ENCODE assay signal across 1 cellular context in the genomic region with DNA sequence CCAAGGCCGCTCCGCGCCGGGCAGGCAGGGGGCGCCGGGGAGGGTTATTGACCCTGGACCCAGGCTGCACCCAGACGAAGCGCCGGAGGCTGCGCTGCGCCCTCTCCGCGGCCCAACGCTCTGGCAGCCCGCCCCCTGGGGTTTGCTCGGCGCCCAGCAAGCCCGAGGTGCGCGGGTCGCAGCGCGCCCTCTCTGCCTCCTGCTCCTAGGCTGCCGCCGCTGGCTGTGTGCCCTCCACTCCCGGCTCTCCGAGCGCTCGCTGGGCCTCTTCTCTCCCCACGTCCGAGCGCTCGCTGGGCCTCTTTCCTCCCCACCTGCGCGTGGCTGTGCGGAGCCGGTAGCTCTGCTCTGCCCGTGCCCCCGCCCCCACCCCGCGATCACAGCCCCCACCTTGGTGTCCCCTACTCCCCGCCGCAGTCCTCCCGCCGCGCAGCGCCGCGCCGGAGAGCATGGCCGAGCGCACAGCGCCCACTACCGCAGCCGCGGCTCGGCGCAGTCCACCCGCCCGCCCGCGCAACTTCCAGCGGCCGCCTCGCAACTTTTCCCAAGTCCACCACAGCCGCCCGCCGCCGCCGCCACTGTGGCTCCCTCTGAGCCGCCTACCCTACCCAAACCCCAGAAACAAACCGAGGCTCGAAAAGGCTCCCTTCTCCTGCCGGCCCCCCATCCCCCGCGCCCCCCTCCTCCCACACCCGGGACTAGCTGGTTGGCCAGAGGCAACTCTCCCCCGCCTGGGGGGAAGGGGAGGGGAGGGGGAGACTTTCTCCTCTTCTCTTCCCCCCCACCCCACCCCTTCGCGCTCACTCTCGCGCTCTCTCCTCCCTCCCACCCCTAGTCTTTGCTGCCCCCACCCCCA.
A peak's percentile ranks its signal among the peaks of the same experiment; 100 is the strongest.
TF ChIP-seq lines count a peak whose summit lies in the region.

No MANE protein-coding gene starts in this region.

TF ChIP-seq in HepG2, 621 proteins besides CTCF, POLR2A, EP300 and RAD21 (continued from another document):
- TF ChIP-seq, protein P1, sequence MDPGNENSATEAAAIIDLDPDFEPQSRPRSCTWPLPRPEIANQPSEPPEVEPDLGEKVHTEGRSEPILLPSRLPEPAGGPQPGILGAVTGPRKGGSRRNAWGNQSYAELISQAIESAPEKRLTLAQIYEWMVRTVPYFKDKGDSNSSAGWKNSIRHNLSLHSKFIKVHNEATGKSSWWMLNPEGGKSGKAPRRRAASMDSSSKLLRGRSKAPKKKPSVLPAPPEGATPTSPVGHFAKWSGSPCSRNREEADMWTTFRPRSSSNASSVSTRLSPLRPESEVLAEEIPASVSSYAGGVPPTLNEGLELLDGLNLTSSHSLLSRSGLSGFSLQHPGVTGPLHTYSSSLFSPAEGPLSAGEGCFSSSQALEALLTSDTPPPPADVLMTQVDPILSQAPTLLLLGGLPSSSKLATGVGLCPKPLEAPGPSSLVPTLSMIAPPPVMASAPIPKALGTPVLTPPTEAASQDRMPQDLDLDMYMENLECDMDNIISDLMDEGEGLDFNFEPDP (CRISPR knock-in tag; conservative IDR thresholded peaks at IDR 0.05) = no peak
- no peak for TF ChIP-seq ZNF780A (CRISPR knock-in tag; IDR thresholded peaks at IDR 0.05)
- no peak for TF ChIP-seq SSRP1 (CRISPR knock-in tag; IDR thresholded peaks at IDR 0.05)
- TF ChIP-seq RXRB (CRISPR knock-in tag; IDR thresholded peaks at IDR 0.05; ENCODE audit: borderline replicate concordance) = peak; percentile 68
- TF ChIP-seq, protein P2, sequence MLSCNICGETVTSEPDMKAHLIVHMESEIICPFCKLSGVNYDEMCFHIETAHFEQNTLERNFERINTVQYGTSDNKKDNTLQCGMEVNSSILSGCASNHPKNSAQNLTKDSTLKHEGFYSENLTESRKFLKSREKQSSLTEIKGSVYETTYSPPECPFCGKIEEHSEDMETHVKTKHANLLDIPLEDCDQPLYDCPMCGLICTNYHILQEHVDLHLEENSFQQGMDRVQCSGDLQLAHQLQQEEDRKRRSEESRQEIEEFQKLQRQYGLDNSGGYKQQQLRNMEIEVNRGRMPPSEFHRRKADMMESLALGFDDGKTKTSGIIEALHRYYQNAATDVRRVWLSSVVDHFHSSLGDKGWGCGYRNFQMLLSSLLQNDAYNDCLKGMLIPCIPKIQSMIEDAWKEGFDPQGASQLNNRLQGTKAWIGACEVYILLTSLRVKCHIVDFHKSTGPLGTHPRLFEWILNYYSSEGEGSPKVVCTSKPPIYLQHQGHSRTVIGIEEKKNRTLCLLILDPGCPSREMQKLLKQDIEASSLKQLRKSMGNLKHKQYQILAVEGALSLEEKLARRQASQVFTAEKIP (CRISPR knock-in tag; IDR thresholded peaks at IDR 0.05; ENCODE audit: borderline replicate concordance) = no peak
- TF ChIP-seq ZFP62 (CRISPR knock-in tag; IDR thresholded peaks at IDR 0.05) = no peak
- TF ChIP-seq ZNF567 (CRISPR knock-in tag; IDR thresholded peaks at IDR 0.05; ENCODE audit: borderline replicate concordance) = no peak; the same call in 1 of the 2 replicates
- TF ChIP-seq, protein P3, sequence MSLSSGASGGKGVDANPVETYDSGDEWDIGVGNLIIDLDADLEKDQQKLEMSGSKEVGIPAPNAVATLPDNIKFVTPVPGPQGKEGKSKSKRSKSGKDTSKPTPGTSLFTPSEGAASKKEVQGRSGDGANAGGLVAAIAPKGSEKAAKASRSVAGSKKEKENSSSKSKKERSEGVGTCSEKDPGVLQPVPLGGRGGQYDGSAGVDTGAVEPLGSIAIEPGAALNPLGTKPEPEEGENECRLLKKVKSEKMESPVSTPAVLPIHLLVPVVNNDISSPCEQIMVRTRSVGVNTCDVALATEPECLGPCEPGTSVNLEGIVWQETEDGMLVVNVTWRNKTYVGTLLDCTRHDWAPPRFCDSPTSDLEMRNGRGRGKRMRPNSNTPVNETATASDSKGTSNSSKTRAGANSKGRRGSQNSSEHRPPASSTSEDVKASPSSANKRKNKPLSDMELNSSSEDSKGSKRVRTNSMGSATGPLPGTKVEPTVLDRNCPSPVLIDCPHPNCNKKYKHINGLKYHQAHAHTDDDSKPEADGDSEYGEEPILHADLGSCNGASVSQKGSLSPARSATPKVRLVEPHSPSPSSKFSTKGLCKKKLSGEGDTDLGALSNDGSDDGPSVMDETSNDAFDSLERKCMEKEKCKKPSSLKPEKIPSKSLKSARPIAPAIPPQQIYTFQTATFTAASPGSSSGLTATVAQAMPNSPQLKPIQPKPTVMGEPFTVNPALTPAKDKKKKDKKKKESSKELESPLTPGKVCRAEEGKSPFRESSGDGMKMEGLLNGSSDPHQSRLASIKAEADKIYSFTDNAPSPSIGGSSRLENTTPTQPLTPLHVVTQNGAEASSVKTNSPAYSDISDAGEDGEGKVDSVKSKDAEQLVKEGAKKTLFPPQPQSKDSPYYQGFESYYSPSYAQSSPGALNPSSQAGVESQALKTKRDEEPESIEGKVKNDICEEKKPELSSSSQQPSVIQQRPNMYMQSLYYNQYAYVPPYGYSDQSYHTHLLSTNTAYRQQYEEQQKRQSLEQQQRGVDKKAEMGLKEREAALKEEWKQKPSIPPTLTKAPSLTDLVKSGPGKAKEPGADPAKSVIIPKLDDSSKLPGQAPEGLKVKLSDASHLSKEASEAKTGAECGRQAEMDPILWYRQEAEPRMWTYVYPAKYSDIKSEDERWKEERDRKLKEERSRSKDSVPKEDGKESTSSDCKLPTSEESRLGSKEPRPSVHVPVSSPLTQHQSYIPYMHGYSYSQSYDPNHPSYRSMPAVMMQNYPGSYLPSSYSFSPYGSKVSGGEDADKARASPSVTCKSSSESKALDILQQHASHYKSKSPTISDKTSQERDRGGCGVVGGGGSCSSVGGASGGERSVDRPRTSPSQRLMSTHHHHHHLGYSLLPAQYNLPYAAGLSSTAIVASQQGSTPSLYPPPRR (CRISPR knock-in tag; IDR thresholded peaks at IDR 0.05; ENCODE audit: borderline replicate concordance) = no peak
- no peak for TF ChIP-seq TCF7 (IDR thresholded peaks at IDR 0.05; ENCODE audit: low read depth)
- no peak for TF ChIP-seq ZNF296 (CRISPR knock-in tag; conservative IDR thresholded peaks at IDR 0.05)
- no peak for TF ChIP-seq JUND (CRISPR knock-in tag; IDR thresholded peaks at IDR 0.05)
- TF ChIP-seq JDP2 (CRISPR knock-in tag; IDR thresholded peaks at IDR 0.05; ENCODE audit: borderline replicate concordance) = no peak
- TF ChIP-seq ZKSCAN1 (IDR thresholded peaks at IDR 0.05; ENCODE audit: low read length) = no peak
- TF ChIP-seq, protein P4, sequence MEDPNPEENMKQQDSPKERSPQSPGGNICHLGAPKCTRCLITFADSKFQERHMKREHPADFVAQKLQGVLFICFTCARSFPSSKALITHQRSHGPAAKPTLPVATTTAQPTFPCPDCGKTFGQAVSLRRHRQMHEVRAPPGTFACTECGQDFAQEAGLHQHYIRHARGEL (CRISPR knock-in tag; IDR thresholded peaks at IDR 0.05) = no peak
- TF ChIP-seq GABPB1 (CRISPR knock-in tag; IDR thresholded peaks at IDR 0.05) = peak; percentile 75; the same call in 1 of the 2 replicates
- no peak for TF ChIP-seq SIN3A (IDR thresholded peaks at IDR 0.05; ENCODE audit: borderline replicate concordance, low read depth, low read length)
- no peak for TF ChIP-seq ATM (IDR thresholded peaks at IDR 0.05; ENCODE audit: borderline replicate concordance)
- TF ChIP-seq MED13 (CRISPR knock-in tag; IDR thresholded peaks at IDR 0.05) = no peak
- 0 out of 2 replicates have a peak, but pooled peaks have one; percentile 39 for TF ChIP-seq ZNF563 (CRISPR knock-in tag; IDR thresholded peaks at IDR 0.05)
- no peak for TF ChIP-seq RORA (CRISPR knock-in tag; IDR thresholded peaks at IDR 0.05)
- 0 out of 2 replicates have a peak, but pooled peaks have one; percentile 11 for TF ChIP-seq MAZ (IDR thresholded peaks at IDR 0.05; ENCODE audit: borderline replicate concordance, low read depth, low read length)
- peak; percentile 90 for TF ChIP-seq MAZ (CRISPR knock-in tag; IDR thresholded peaks at IDR 0.05; ENCODE audit: low read depth)
- TF ChIP-seq ZMYM2 (CRISPR knock-in tag; IDR thresholded peaks at IDR 0.05) = no peak
- TF ChIP-seq, protein P5, sequence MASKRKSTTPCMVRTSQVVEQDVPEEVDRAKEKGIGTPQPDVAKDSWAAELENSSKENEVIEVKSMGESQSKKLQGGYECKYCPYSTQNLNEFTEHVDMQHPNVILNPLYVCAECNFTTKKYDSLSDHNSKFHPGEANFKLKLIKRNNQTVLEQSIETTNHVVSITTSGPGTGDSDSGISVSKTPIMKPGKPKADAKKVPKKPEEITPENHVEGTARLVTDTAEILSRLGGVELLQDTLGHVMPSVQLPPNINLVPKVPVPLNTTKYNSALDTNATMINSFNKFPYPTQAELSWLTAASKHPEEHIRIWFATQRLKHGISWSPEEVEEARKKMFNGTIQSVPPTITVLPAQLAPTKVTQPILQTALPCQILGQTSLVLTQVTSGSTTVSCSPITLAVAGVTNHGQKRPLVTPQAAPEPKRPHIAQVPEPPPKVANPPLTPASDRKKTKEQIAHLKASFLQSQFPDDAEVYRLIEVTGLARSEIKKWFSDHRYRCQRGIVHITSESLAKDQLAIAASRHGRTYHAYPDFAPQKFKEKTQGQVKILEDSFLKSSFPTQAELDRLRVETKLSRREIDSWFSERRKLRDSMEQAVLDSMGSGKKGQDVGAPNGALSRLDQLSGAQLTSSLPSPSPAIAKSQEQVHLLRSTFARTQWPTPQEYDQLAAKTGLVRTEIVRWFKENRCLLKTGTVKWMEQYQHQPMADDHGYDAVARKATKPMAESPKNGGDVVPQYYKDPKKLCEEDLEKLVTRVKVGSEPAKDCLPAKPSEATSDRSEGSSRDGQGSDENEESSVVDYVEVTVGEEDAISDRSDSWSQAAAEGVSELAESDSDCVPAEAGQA (IDR thresholded peaks at IDR 0.05; ENCODE audit: low read depth) = no peak
- TF ChIP-seq, protein P5 (CRISPR knock-in tag; IDR thresholded peaks at IDR 0.05; ENCODE audit: borderline replicate concordance) = no peak
- TF ChIP-seq, protein P6, sequence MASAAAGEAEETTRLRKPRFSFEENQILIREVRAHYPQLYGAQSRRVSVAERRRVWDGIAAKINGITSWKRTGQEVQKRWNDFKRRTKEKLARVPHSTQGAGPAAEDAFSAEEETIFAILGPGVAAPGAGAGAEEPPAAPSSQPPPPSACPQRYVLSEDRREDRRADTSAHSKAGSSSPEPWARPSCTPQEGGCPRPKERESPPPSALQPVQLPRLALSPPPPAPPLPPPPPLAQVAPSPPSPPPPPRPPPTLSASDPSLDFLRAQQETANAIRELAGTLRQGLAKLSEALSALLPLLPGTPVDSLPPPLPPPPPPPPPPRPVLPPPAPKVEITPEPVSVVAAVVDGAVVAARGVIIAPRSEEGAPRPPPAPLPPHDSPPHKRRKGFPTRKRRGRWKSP (CRISPR knock-in tag; IDR thresholded peaks at IDR 0.05) = peak; percentile 100
- no peak for TF ChIP-seq ZNF556 (CRISPR knock-in tag; IDR thresholded peaks at IDR 0.05; ENCODE audit: borderline replicate concordance)
